ENCODE assay signal across 8 cellular contexts in genomic region chr13:40790232-40790631, GRCh38. TPM values are rescaled to one million over a fixed set of nuclear protein-coding genes. Genes with fewer than 3 reads are reported as not detected.
DNase-seq lines count a peak whose midpoint lies in the region; ATAC-seq, FAIRE-seq and TF ChIP-seq lines count a peak whose summit lies in the region.

No MANE protein-coding gene starts in this region.

- peaks cover 19% of the 10 kb centered on the region for H3K36me3 Mint-ChIP-seq in endodermal cell (ENCODE audit: low read depth)

- whole genome bisulfite sequencing in endodermal cell (ENCODE audit: insufficient coverage in 1 of 2, insufficient read length in 1 of 2), 2 experiments, result 58 to 100% methylated on average over 2 to 6 of the region's 6 CpGs
- 25 to 35% methylated on average over 6 of the region's 6 CpGs for WGBS in pancreas, 2 donors

- peak overlapping the region; percentile 88 for H3K27ac Mint-ChIP-seq in endodermal cell

- FAIRE-seq in pancreas (lab: Jason Lieb, UNC), result no peak

- peak overlapping the region; percentile 74 for H3K4me3 Mint-ChIP-seq in endodermal cell

- H3K36me3 ChIP-seq in ES-I3 (ENCODE audit: insufficient read depth, low read length), result no peaks in the 10 kb centered on the region
- peaks cover 3% of the 10 kb centered on the region for H3K36me3 ChIP-seq in OCI-LY3 (replicated peaks; ENCODE audit: low read depth, low read length)
- peaks cover 6% of the 10 kb centered on the region for H3K36me3 ChIP-seq in endodermal cell (ENCODE audit: control insufficient read depth, insufficient read depth, low read length)
- peaks cover 0 to 9% (median 0%) of the 10 kb centered on the region in 3 donors for H3K36me3 ChIP-seq in pancreas

- peaks cover 3% of the 10 kb centered on the region; the same call in 1 of the 2 replicates for H3K79me2 ChIP-seq in OCI-LY3 (ENCODE audit: low read length)

- peak overlapping the region; percentile 61; the same call in 1 of the 2 replicates for H2AFZ ChIP-seq in OCI-LY3 (ENCODE audit: low read depth, low read length)

- H3K4me3 ChIP-seq in OCI-LY3 (ENCODE audit: low read length), result peak overlapping the region; percentile 86
- H3K4me3 ChIP-seq in endodermal cell (ENCODE audit: low read length), result peak overlapping the region; percentile 85
- peak overlapping the region; percentile 45 to 76 (median 61) for H3K4me3 ChIP-seq in pancreas

- H3K27me3 Mint-ChIP-seq in endodermal cell (ENCODE audit: insufficient read depth), result no peaks in the 10 kb centered on the region

- no peaks in the 10 kb centered on the region for H3K4me1 Mint-ChIP-seq in endodermal cell

- POLR2A ChIA-PET in GM10248 (lab: Yijun Ruan, JAX), result interaction anchor here (0.5 kb wide), 1 partner anchor 1794 kb away, joined by 3 read pairs; no protein-coding TSS in a partner anchor

- intact Hi-C loops in pancreas (cut with DNase I), result loop anchor here in 1 of 3 donors (10.0 kb wide), 1 partner anchor 135 kb away; no protein-coding TSS in a partner anchor

- H3K9me3 ChIP-seq in ES-I3 (ENCODE audit: control insufficient read depth, insufficient read depth, low read length), result no peaks in the 10 kb centered on the region
- H3K9me3 ChIP-seq in OCI-LY3 (ENCODE audit: insufficient read depth, low read length), result no peaks in the 10 kb centered on the region
- no peaks in the 10 kb centered on the region for H3K9me3 ChIP-seq in endodermal cell (ENCODE audit: control insufficient read depth, low read length)
- H3K9me3 ChIP-seq in pancreas, result no peaks in the 10 kb centered on the region

- H4K20me1 ChIP-seq in OCI-LY3 (ENCODE audit: insufficient read depth, low read length), result no peaks in the 10 kb centered on the region

- peak overlapping the region; percentile 87 for H3K4me2 ChIP-seq in OCI-LY3 (ENCODE audit: low read length)

- H3K27me3 ChIP-seq in OCI-LY3 (ENCODE audit: low read depth, low read length), result no peaks in the 10 kb centered on the region
- no peaks in the 10 kb centered on the region for H3K27me3 ChIP-seq in endodermal cell (ENCODE audit: control insufficient read depth, insufficient read depth, low read length, poor library complexity, severe bottlenecking)
- no peaks in the 10 kb centered on the region for H3K27me3 ChIP-seq in pancreas

- TF ChIP-seq CTCF in OCI-LY3 (IDR thresholded peaks at IDR 0.05; ENCODE audit: low read depth, low read length) (no peak), endodermal cell (conservative IDR thresholded peaks at IDR 0.05) (no peak), pancreas (IDR thresholded peaks at IDR 0.05) (no peak), GM10248 (IDR thresholded peaks at IDR 0.05; ENCODE audit: control extremely low read depth, extremely low read depth, low read depth, missing control alignments) (no peak)

- H3K9ac ChIP-seq in ES-I3 (ENCODE audit: low read depth, low read length) (peak overlapping the region; percentile 75), OCI-LY3 (ENCODE audit: low read length) (peak overlapping the region; percentile 89), endodermal cell (ENCODE audit: extremely low read depth, low read length, poor library complexity, severe bottlenecking) (peak overlapping the region; percentile 47)

- no peak overlapping the region for H3K27ac ChIP-seq in OCI-LY3 (ENCODE audit: low read length)
- H3K27ac ChIP-seq in endodermal cell (ENCODE audit: low read depth, low read length), result peak overlapping the region; percentile 73
- H3K27ac ChIP-seq in pancreas, result peak overlapping the region; percentile 80 to 90 (median 82)

- peaks cover 1% of the 10 kb centered on the region; the same call in 1 of the 2 replicates for H3K4me1 ChIP-seq in ES-I3 (ENCODE audit: insufficient read depth, low read length)
- H3K4me1 ChIP-seq in OCI-LY3 (ENCODE audit: low read length), result 0 out of 2 replicates have a peak, but pooled peaks cover 4% of the 10 kb centered on the region
- H3K4me1 ChIP-seq in endodermal cell (ENCODE audit: control insufficient read depth, insufficient read depth, low read length), result no peaks in the 10 kb centered on the region
- H3K4me1 ChIP-seq in pancreas, result no peaks in the 10 kb centered on the region

- DNase-seq in endodermal cell, result no peak
- no peak for DNase-seq in pancreas
- DNase-seq in AML-193 (lab: John Stamatoyannopoulos, UW), result no peak
- DNase-seq in OCI-M2 (lab: John Stamatoyannopoulos, UW; ENCODE audit: unreplicated experiment), result no peak
- DNase-seq in GM10248 (ENCODE audit: extremely low spot score), result no peak

- ATAC-seq in pancreas (peak in 1 of 4 donors; percentile 3), GM21390 (IDR thresholded peaks at IDR 0.05; ENCODE audit: unreplicated experiment) (no peak)

- CTCF ChIA-PET in GM10248 (lab: Yijun Ruan, JAX), result interaction anchor here (0.9 to 6.0 kb wide), 9 partner anchors 8 to 198 kb away, joined by 3 to 63 read pairs (median 3); no protein-coding TSS in a partner anchor

- no peaks in the 10 kb centered on the region for H3K9me3 Mint-ChIP-seq in endodermal cell

RNA-seq across cellular contexts. Expression of gene SLC25A15, which starts 0.8 kb away (rescaled TPM):
- total RNA-seq in endodermal cell, result 10 to 100 TPM; 23.2 to 36.9 TPM
- polyA plus RNA-seq in endodermal cell (2013, experiment 1 of 2), result 21.3 TPM
- 18.3 TPM for polyA plus RNA-seq in endodermal cell (2013, experiment 2 of 2)
- total RNA-seq in pancreas, result 10 to 100 TPM; 10.1 to 35.9 (median 17.6) TPM
- polyA plus RNA-seq in pancreas, result 1 to 10 TPM; 4.4 to 6.5 TPM

RNA-seq across cellular contexts. Expression of gene MRPS31, which starts 19.2 kb away (rescaled TPM):
- total RNA-seq in endodermal cell (10 to 100 TPM; 32.0 to 38.7 TPM), pancreas (10 to 100 TPM in 1 of 6 donors, 1 to 10 TPM in 5; 6.2 to 12.9 (median 8.3) TPM)
- 38.8 TPM for polyA plus RNA-seq in endodermal cell (2013, experiment 1 of 2)
- polyA plus RNA-seq in endodermal cell (2013, experiment 2 of 2), result 33.9 TPM
- 10 to 100 TPM; 20.1 to 22.8 TPM for polyA plus RNA-seq in pancreas
